In genomic region chr2:218285604-218286003, GRCh38 we compare ENCODE assay signal across 8 cellular contexts. TPM values are rescaled to one million over a fixed set of nuclear protein-coding genes. Genes with fewer than 3 reads are reported as not detected.
A peak's percentile ranks its signal among the peaks of the same experiment; 100 is the strongest.
DNase-seq lines count a peak whose midpoint lies in the region; ATAC-seq and TF ChIP-seq lines count a peak whose summit lies in the region.

No MANE protein-coding gene starts in this region.

- POLR2A ChIA-PET in MCF 10A (lab: Yijun Ruan, JAX): interaction anchor here (1.2 to 11.8 kb wide), 11 partner anchors 10 to 921 kb away, joined by 3 to 390 read pairs (median 22); partner anchors contain the start of genes AAMP, ARPC2, CTDSP1 and PNKD

- BruUV-seq in MCF 10A (replicated peaks; lab: Mats Ljungman, UMichigan): no TSS peak

- H3K4me1 Mint-ChIP-seq in stimulated activated naive CD8-positive, alpha-beta T cell treated with anti-CD3 and anti-CD28 coated beads, Interleukin-15, Interleukin-2, amounts not matched to agents 100 ng/mL and 50 ng/mL, for 24 hours (ENCODE audit: low read depth): peaks cover 80% of the 10 kb centered on the region
- H3K4me1 Mint-ChIP-seq in MCF 10A (ENCODE audit: insufficient read depth, unreplicated experiment): peaks cover 58% of the 10 kb centered on the region

- peak overlapping the region; percentile 99 for H3K27ac Mint-ChIP-seq in stimulated activated naive CD8-positive, alpha-beta T cell treated with anti-CD3 and anti-CD28 coated beads, Interleukin-15, Interleukin-2, amounts not matched to agents 100 ng/mL and 50 ng/mL, for 24 hours
- H3K27ac Mint-ChIP-seq in MCF 10A (ENCODE audit: low read depth, unreplicated experiment): peak overlapping the region; percentile 99

- peaks cover 14% of the 10 kb centered on the region for H3K36me3 Mint-ChIP-seq in stimulated activated naive CD8-positive, alpha-beta T cell treated with anti-CD3 and anti-CD28 coated beads, Interleukin-15, Interleukin-2, amounts not matched to agents 100 ng/mL and 50 ng/mL, for 24 hours (ENCODE audit: low read depth)
- peaks cover 52% of the 10 kb centered on the region for H3K36me3 Mint-ChIP-seq in MCF 10A (ENCODE audit: insufficient read depth, unreplicated experiment)

- intact Hi-C loops in MCF 10A (cut with micrococcal nuclease): no loop called here

- CTCF ChIA-PET in MCF 10A (lab: Yijun Ruan, JAX): interaction anchor here (0.6 to 7.3 kb wide), 8 partner anchors 12 to 181 kb away, joined by 3 to 160 read pairs (median 4); partner anchors contain the start of genes AAMP, CATIP and PNKD

- H3K4me3 ChIP-seq in upper lobe of left lung: peak overlapping the region in 2 of 4 donors; percentile 38 to 97

- peak overlapping the region; percentile 97 to 100 (median 99) for H3K27ac ChIP-seq in upper lobe of left lung

- H3K27me3 Mint-ChIP-seq in stimulated activated naive CD8-positive, alpha-beta T cell treated with anti-CD3 and anti-CD28 coated beads, Interleukin-15, Interleukin-2, amounts not matched to agents 100 ng/mL and 50 ng/mL, for 24 hours: no peaks in the 10 kb centered on the region
- H3K27me3 Mint-ChIP-seq in MCF 10A (ENCODE audit: insufficient read depth, unreplicated experiment): no peaks in the 10 kb centered on the region

- peaks cover 84 to 96% (median 94%) of the 10 kb centered on the region in 4 donors for H3K4me1 ChIP-seq in upper lobe of left lung

- no peak for TF ChIP-seq EP300 in upper lobe of left lung (IDR thresholded peaks at IDR 0.05)

- H3K27me3 ChIP-seq in upper lobe of left lung: no peaks in the 10 kb centered on the region

- peak in 1 of 4 donors; percentile 30 for TF ChIP-seq POLR2A in upper lobe of left lung (IDR thresholded peaks at IDR 0.05)

- no peaks in the 10 kb centered on the region for H3K9me3 Mint-ChIP-seq in stimulated activated naive CD8-positive, alpha-beta T cell treated with anti-CD3 and anti-CD28 coated beads, Interleukin-15, Interleukin-2, amounts not matched to agents 100 ng/mL and 50 ng/mL, for 24 hours
- H3K9me3 Mint-ChIP-seq in MCF 10A (ENCODE audit: unreplicated experiment): no peaks in the 10 kb centered on the region

- no peaks in the 10 kb centered on the region for H3K9me3 ChIP-seq in upper lobe of left lung

- ATAC-seq in stimulated activated naive CD8-positive, alpha-beta T cell treated with anti-CD3 and anti-CD28 coated beads, Interleukin-15, Interleukin-2, amounts not matched to agents 100 U/mL and 50 U/mL, for 24 hours: no peak
- peak in 1 of 2 donors; percentile 44 for ATAC-seq in upper lobe of left lung (ENCODE audit: low FRiP score in 2 of 2)
- ATAC-seq in HG02852 (IDR thresholded peaks at IDR 0.05; ENCODE audit: unreplicated experiment): no peak

- 16 to 19% methylated on average over 3 to 6 of the region's 6 CpGs for whole genome bisulfite sequencing in upper lobe of left lung, 2 donors

- no peak for TF ChIP-seq CTCF in MCF 10A (IDR thresholded peaks at IDR 0.05; ENCODE audit: unreplicated experiment)
- TF ChIP-seq CTCF in upper lobe of left lung (IDR thresholded peaks at IDR 0.05): no peak

- no peak for DNase-seq in stimulated activated naive CD8-positive, alpha-beta T cell treated with anti-CD3 and anti-CD28 coated beads, Interleukin-15, Interleukin-2, amounts not matched to agents 100 U/mL and 50 U/mL, for 24 hours
- DNase-seq in MCF 10A (ENCODE audit: unreplicated experiment) (peak; percentile 87), medulla oblongata (ENCODE audit: extremely low spot score) (peak; percentile 76), upper lobe of left lung (peak in 1 of 2 donors; percentile 86), NK-92 (lab: John Stamatoyannopoulos, UW; ENCODE audit: unreplicated experiment) (no peak), NCI-H345 (lab: John Stamatoyannopoulos, UW) (no peak)

- H3K36me3 ChIP-seq in upper lobe of left lung: peaks cover 7 to 37% (median 20%) of the 10 kb centered on the region in 4 donors

- peak overlapping the region; percentile 85 for H3K4me3 Mint-ChIP-seq in stimulated activated naive CD8-positive, alpha-beta T cell treated with anti-CD3 and anti-CD28 coated beads, Interleukin-15, Interleukin-2, amounts not matched to agents 100 ng/mL and 50 ng/mL, for 24 hours
- H3K4me3 Mint-ChIP-seq in MCF 10A (ENCODE audit: unreplicated experiment): peak overlapping the region; percentile 80

RNA-seq across cellular contexts. Expression of gene TMBIM1, which starts 6.7 kb away (rescaled TPM):
- total RNA-seq in MCF 10A (2022) (96.8 and 107 TPM in 2 replicates), upper lobe of left lung (100 to 1,000 TPM; 112 to 359 (median 236) TPM)

RNA-seq across cellular contexts. Expression of gene PNKD, which starts 15.3 kb away (rescaled TPM):
- 13.0 and 23.1 TPM in 2 replicates for total RNA-seq in MCF 10A (2022)
- total RNA-seq in upper lobe of left lung: 100 to 1,000 TPM in 2 of 6 donors, 10 to 100 TPM in 4; 69.8 to 153 (median 87.2) TPM

RNA-seq across cellular contexts. Expression of gene AAMP, which starts 15.7 kb away (rescaled TPM):
- total RNA-seq in MCF 10A (2022) (95.7 and 98.7 TPM in 2 replicates), upper lobe of left lung (100 to 1,000 TPM in 4 of 6 donors, 10 to 100 TPM in 2; 67.1 to 168 (median 118) TPM)

RNA-seq across cellular contexts. Expression of gene GPBAR1, which starts 24.8 kb away (rescaled TPM):
- total RNA-seq in MCF 10A (2022) (0.16 TPM in 1 of 2 replicates, not detected in the other), upper lobe of left lung (1 to 10 TPM in 5 of 6 donors, under 1 TPM in 1; 0.33 to 6.4 (median 4.1) TPM)

Comparison
In these comparisons a context has a peak if more than half of its experiments do, and no peak if none do; other contexts are left out.
1. DNase-seq: peak in MCF 10A (single experiment) and medulla oblongata (single experiment); none in stimulated activated naive CD8-positive, alpha-beta T cell treated with anti-CD3 and anti-CD28 coated beads, Interleukin-15, Interleukin-2, amounts not matched to agents 100 U/mL and 50 U/mL, for 24 hours (single experiment), NK-92 (single experiment) and NCI-H345 (single experiment).